8 cellular contexts compared by ENCODE assay signal in the genomic region with DNA sequence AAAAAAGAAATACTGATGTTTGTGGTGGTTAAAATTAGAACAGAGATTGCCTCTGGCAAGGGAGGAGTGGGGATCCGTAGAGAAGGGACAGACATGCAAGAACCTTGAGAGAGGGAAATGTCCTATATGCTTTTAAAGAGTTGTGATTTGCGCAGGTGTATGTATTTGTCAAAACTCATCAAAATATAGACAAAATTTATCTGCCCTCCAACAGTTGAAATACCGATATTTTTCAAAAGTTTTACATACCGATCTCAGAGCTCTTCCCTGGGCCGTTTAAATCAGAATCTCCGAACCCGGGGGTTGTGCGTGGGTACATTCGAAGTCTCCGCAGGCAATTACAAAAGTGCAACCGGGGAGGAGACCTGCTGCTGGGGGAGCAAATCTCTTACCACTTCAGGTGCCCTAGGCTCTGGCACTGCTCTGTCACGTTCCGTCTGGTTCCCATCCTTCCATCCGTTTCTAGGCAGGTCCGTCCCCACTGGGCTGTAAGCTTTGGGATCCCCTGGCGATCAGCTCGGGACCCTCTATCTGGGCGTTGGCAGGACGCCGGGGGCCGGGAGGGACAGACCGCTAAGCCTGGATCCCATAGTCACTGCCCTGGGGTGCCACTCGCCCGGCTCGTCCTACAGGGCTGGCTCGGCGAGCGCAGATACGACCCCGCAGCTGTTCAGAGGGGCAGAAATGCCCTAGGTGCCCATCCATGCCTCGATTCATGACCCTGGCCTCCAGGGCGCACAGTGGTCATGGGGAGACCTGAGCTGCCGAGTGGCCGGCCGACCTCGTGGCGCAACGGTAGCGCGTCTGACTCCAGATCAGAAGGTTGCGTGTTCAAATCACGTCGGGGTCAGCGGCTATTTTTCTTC.
DNase-seq lines count a peak whose midpoint lies in the region; ATAC-seq and TF ChIP-seq lines count a peak whose summit lies in the region.

No MANE protein-coding gene starts in this region.

- H3K4me1 ChIP-seq in ACC112 (ENCODE audit: control insufficient read depth, insufficient read depth, low read length, unreplicated experiment): peaks cover 19% of the 10 kb centered on the region

- H2AFZ ChIP-seq in ACC112 (ENCODE audit: low read length, unreplicated experiment): peak overlapping the region; percentile 86

- H3K27me3 ChIP-seq in ACC112 (ENCODE audit: insufficient read depth, low read length): no peaks in the 10 kb centered on the region

- TF ChIP-seq POLR2A in GM18951 (IDR thresholded peaks at IDR 0.05; ENCODE audit: extremely low read depth, insufficient read depth, insufficient read length): peak; percentile 16

- in situ Hi-C loops in GM18951 (cut with MboI; ENCODE audit: low sequenced_read_pairs, unreplicated experiment): no loop called here

- peaks cover 9% of the 10 kb centered on the region for H3K79me2 ChIP-seq in ACC112 (ENCODE audit: control insufficient read depth, insufficient read depth, low read length, unreplicated experiment)

- peak overlapping the region; percentile 83 for H3K27ac ChIP-seq in ACC112 (ENCODE audit: low read depth, low read length)

- ATAC-seq in GM18517 (IDR thresholded peaks at IDR 0.05; ENCODE audit: unreplicated experiment): no peak

- no peaks in the 10 kb centered on the region for H3K36me3 ChIP-seq in ACC112 (ENCODE audit: insufficient read depth, low read length)

- DNase-seq in NCI-H1694 treated with DMSO at 0.1 percent for 48 hours (lab: John Stamatoyannopoulos, UW) (peak; percentile 70), cerebellar cortex (ENCODE audit: low spot score) (peak; percentile 85), kidney glomerular epithelial cell (lab: John Stamatoyannopoulos, UW) (peak; percentile 68)
- peak; percentile 84 for DNase-seq in activated CD4-positive, CD25-positive, alpha-beta regulatory T cell treated with anti-CD3 and anti-CD28 coated beads, Interleukin-2, amount 50 U/mL, for 16 hours (ENCODE audit: low read depth, low spot score)
- peak; percentile 92 for DNase-seq in stimulated activated CD4-positive, alpha-beta T cell treated with anti-CD3 and anti-CD28 coated beads, Interleukin-15, amount 100 ng/mL, for 24 hours

- H3K4me3 ChIP-seq in ACC112 (ENCODE audit: low read depth, low read length): peak overlapping the region; percentile 90
